In genomic region chr7:16657656-16658279, GRCh38 we compare ENCODE assay signal across 10 cellular contexts. TPM values are rescaled to one million over a fixed set of nuclear protein-coding genes. Genes with fewer than 3 reads are reported as not detected.
DNase-seq lines count a peak whose midpoint lies in the region; ATAC-seq and TF ChIP-seq lines count a peak whose summit lies in the region.
"Had no signal": no experiment of that assay in that cellular context is flagged by ENCODE, and none has a peak within 500 bp of the region (broad histone marks: within the 10 kb centered on the region; RNA-seq: fewer than 3 reads in every experiment).

No MANE protein-coding gene starts in this region.

- H3K9me3 ChIP-seq in prostate gland: no peaks in the 10 kb centered on the region

- no peaks in the 10 kb centered on the region for H3K36me3 ChIP-seq in prostate gland

- H3K4me3 ChIP-seq in fibroblast of mammary gland (ENCODE audit: control insufficient read depth, low read depth, low read length) (no peak overlapping the region), prostate gland (no peak overlapping the region)
- H3K4me3 ChIP-seq: GM12878, lung had no signal

- ATAC-seq in omental fat pad (ENCODE audit: low FRiP score) (peak; percentile 37), HG03045 (IDR thresholded peaks at IDR 0.05; ENCODE audit: unreplicated experiment) (no peak)
- ATAC-seq: GM12878 had no signal

- TF ChIP-seq CTCF in fibroblast of mammary gland (conservative IDR thresholded peaks at IDR 0.05; ENCODE audit: control insufficient read depth, insufficient read depth, low read depth, low read length) (peak; percentile 47), omental fat pad (IDR thresholded peaks at IDR 0.05) (no peak), prostate gland (IDR thresholded peaks at IDR 0.05) (no peak)

- no peak overlapping the region for H3K27ac ChIP-seq in prostate gland

- DNase-seq in ELR (ENCODE audit: low read depth): peak; percentile 91
- peak; percentile 43 for DNase-seq in NCI-H524 treated with DMSO at 0.1 percent for 48 hours (lab: John Stamatoyannopoulos, UW)
- DNase-seq in fibroblast of mammary gland (ENCODE audit: low read depth): peak; percentile 94
- no peak for DNase-seq in omental fat pad (ENCODE audit: low spot score)
- no peak for DNase-seq in NAMALWA (ENCODE audit: low spot score)
- DNase-seq in prostate gland (ENCODE audit: low spot score): no peak
- DNase-seq in NCI-H510A treated with DMSO at 0.1 percent for 48 hours (lab: John Stamatoyannopoulos, UW): no peak

- H3K4me1 ChIP-seq in prostate gland (replicated peaks): no peaks in the 10 kb centered on the region

- WGBS in prostate gland: 89% methylated on average over 4 of the region's 4 CpGs

- no peak for TF ChIP-seq POLR2A in prostate gland (IDR thresholded peaks at IDR 0.05)

- H3K27me3 ChIP-seq in prostate gland (replicated peaks; ENCODE audit: insufficient read depth): no peaks in the 10 kb centered on the region

- intact Hi-C loops in prostate gland (cut with DNase I): no loop called here

RNA-seq across cellular contexts. Expression of gene BZW2, which starts 11.8 kb away (rescaled TPM):
- 10 to 100 TPM; 44.9 to 92.7 (median 55.4) TPM for total RNA-seq in omental fat pad
- total RNA-seq in prostate gland: 10 to 100 TPM; 31.0 to 33.5 TPM

RNA-seq across cellular contexts. Expression of gene ANKMY2, which starts 12.2 kb away (rescaled TPM):
- 10 to 100 TPM in 3 of 4 donors, 1 to 10 TPM in 1; 7.4 to 15.9 (median 11.4) TPM for total RNA-seq in omental fat pad
- 10 to 100 TPM; 15.5 to 16.4 TPM for total RNA-seq in prostate gland

Comparison
In these comparisons a context has a peak if more than half of its experiments do, and no peak if none do; other contexts are left out.
1. DNase-seq: peak in ELR (single experiment), NCI-H524 treated with DMSO at 0.1 percent for 48 hours (single experiment) and fibroblast of mammary gland (single experiment); none in omental fat pad (single experiment), NAMALWA (single experiment), prostate gland (single experiment) and NCI-H510A treated with DMSO at 0.1 percent for 48 hours (single experiment).